28 cellular contexts compared by ENCODE assay signal in genomic region chr13:26424181-26424580, GRCh38.
DNase-seq lines count a peak whose midpoint lies in the region; ATAC-seq, FAIRE-seq and TF ChIP-seq lines count a peak whose summit lies in the region.
"Had no signal": no experiment of that assay in that cellular context is flagged by ENCODE, and none has a peak within 500 bp of the region (broad histone marks: within the 10 kb centered on the region; RNA-seq: fewer than 3 reads in every experiment).

No MANE protein-coding gene starts in this region.

- no peaks in the 10 kb centered on the region for H3K9me3 Mint-ChIP-seq in H9
- H3K9me3 Mint-ChIP-seq: activated naive CD8-positive, alpha-beta T cell treated with anti-CD3 and anti-CD28 coated beads, Interleukin-2, amount 10 ng/mL, durations not matched to agents 7 days and 5 days; CD8-positive, alpha-beta T cell; dendritic cell treated with granulocyte-macrophage colony-stimulating factor and Interleukin-4, amounts not matched to agents 40 ng/mL and 50 ng/mL, for 4 days; stimulated activated naive CD8-positive, alpha-beta T cell treated with anti-CD3 and anti-CD28 coated beads, Interleukin-15, amount 100 ng/mL, for 72 hours had no signal

- no peak for TF ChIP-seq RAD21 in H1 (IDR thresholded peaks at IDR 0.05 in 1 of 2, conservative IDR thresholded peaks at IDR 0.05 in 1 of 2; ENCODE audit: low read depth in 2 of 2, low read length in 2 of 2)

- H3K4ac ChIP-seq in H1 (replicated peaks; ENCODE audit: insufficient read length, low read depth, low read length): no peak overlapping the region
- H3K4ac ChIP-seq in H9 (ENCODE audit: low read depth, low read length): no peak overlapping the region

- H3K27ac Mint-ChIP-seq in H9: no peak overlapping the region
- H3K27ac Mint-ChIP-seq: activated naive CD8-positive, alpha-beta T cell treated with anti-CD3 and anti-CD28 coated beads, Interleukin-2, amount 10 ng/mL, durations not matched to agents 7 days and 5 days; CD8-positive, alpha-beta T cell; dendritic cell treated with granulocyte-macrophage colony-stimulating factor and Interleukin-4, amounts not matched to agents 40 ng/mL and 50 ng/mL, for 4 days; immature natural killer cell; stimulated activated naive CD8-positive, alpha-beta T cell treated with anti-CD3 and anti-CD28 coated beads, Interleukin-15, amount 100 ng/mL, for 72 hours had no signal

- H3K56ac ChIP-seq in H1 (replicated peaks; ENCODE audit: insufficient read length, low read depth, low read length): no peak overlapping the region
- no peak overlapping the region for H3K56ac ChIP-seq in H9 (ENCODE audit: insufficient read length, low read depth, low read length)

- CTCF ChIA-PET in H1 (lab: Charles Lee; ENCODE audit: partially characterized antibody): interaction anchor here (0.6 to 2.1 kb wide), 6 partner anchors 47 to 879 kb away, joined by 3 to 5 read pairs (median 4); no protein-coding TSS in a partner anchor

- H3K9ac ChIP-seq in H1 (replicated peaks in 1 of 4; ENCODE audit: extremely low read depth in 1 of 4, low read depth in 3 of 4, low read length in 3 of 4) (no peak overlapping the region), rectal smooth muscle tissue (ENCODE audit: low read length) (no peak overlapping the region), H9 (ENCODE audit: extremely low read depth, insufficient read length, low read length) (no peak overlapping the region)

- H2AFZ ChIP-seq in H1 (ENCODE audit: low read length): 0 out of 2 replicates have a peak overlapping the region, but pooled peaks have one; percentile 52
- no peak overlapping the region for H2AFZ ChIP-seq in hepatocyte
- no peak overlapping the region for H2AFZ ChIP-seq in H9 (ENCODE audit: low read length)

- no peaks in the 10 kb centered on the region for H3K79me1 ChIP-seq in H1 (ENCODE audit: low read depth, low read length)
- H3K79me1 ChIP-seq in H9 (ENCODE audit: insufficient read depth, low read depth, low read length, poor library complexity, severe bottlenecking): no peaks in the 10 kb centered on the region

- WGBS in H1 (ENCODE audit: extremely low coverage in 1 of 2, insufficient coverage in 1 of 2, insufficient read length in 1 of 2, insufficient replicate concordance in 2 of 2, low coverage in 1 of 2, low lambda C conversion rate in 2 of 2, missing lambda C conversion rate in 1 of 2), 2 experiments: 93% methylated on average over 14 of the region's 14 CpGs; no CpG with 5 or more reads in 1 of the 2 experiments
- 87% methylated on average over 13 of the region's 14 CpGs for WGBS in hepatocyte (ENCODE audit: low lambda C conversion rate, missing lambda C conversion rate)
- no CpG with 5 or more reads among the region's 14 CpGs for WGBS in H9 (ENCODE audit: extremely low coverage, insufficient read length, low lambda C conversion rate)

- H3K9me3 ChIP-seq in H1 (ENCODE audit: insufficient read depth in 2 of 2, low read depth in 1 of 2, low read length in 1 of 2): no peaks in the 10 kb centered on the region
- no peaks in the 10 kb centered on the region for H3K9me3 ChIP-seq in hepatocyte (ENCODE audit: low read depth)
- H3K9me3 ChIP-seq in upper lobe of right lung: no peaks in the 10 kb centered on the region
- no peaks in the 10 kb centered on the region for H3K9me3 ChIP-seq in H9 (ENCODE audit: control insufficient read depth, low read depth, low read length)
- H3K9me3 ChIP-seq: mucosa of descending colon, neutrophil had no signal

- H3K27ac ChIP-seq in H1 (ENCODE audit: low read depth, low read length) (no peak overlapping the region), hepatocyte (peak overlapping the region; percentile 50), rectal smooth muscle tissue (ENCODE audit: low read depth, low read length) (peak overlapping the region; percentile 98), upper lobe of right lung (peak overlapping the region; percentile 7), H9 (ENCODE audit: insufficient read length, low read depth, low read length) (no peak overlapping the region)
- H3K27ac ChIP-seq: neutrophil, SK-N-MC, VCaP had no signal

- no peak for TF ChIP-seq EP300 in H1 (IDR thresholded peaks at IDR 0.05; ENCODE audit: borderline replicate concordance in 1 of 2, low read depth in 2 of 2, low read length in 2 of 2)

- peaks cover 0 to 6% of the 10 kb centered on the region in 2 experiments; a peak in 2 of 4 replicates for H3K4me1 Mint-ChIP-seq in H9
- H3K4me1 Mint-ChIP-seq: activated naive CD8-positive, alpha-beta T cell treated with anti-CD3 and anti-CD28 coated beads, Interleukin-2, amount 10 ng/mL, durations not matched to agents 7 days and 5 days; immature natural killer cell; stimulated activated naive CD8-positive, alpha-beta T cell treated with anti-CD3 and anti-CD28 coated beads, Interleukin-15, amount 100 ng/mL, for 72 hours had no signal

- H3K18ac ChIP-seq in H1 (ENCODE audit: extremely low read depth, low read length) (no peak overlapping the region), H9 (ENCODE audit: insufficient read length, low read depth, low read length) (no peak overlapping the region)

- H3K4me3 Mint-ChIP-seq in H9: no peak overlapping the region
- H3K4me3 Mint-ChIP-seq: activated naive CD8-positive, alpha-beta T cell treated with anti-CD3 and anti-CD28 coated beads, Interleukin-2, amount 10 ng/mL, durations not matched to agents 7 days and 5 days; CD8-positive, alpha-beta T cell; dendritic cell treated with granulocyte-macrophage colony-stimulating factor and Interleukin-4, amounts not matched to agents 40 ng/mL and 50 ng/mL, for 4 days; immature natural killer cell; stimulated activated naive CD8-positive, alpha-beta T cell treated with anti-CD3 and anti-CD28 coated beads, Interleukin-15, amount 100 ng/mL, for 72 hours had no signal

- H3T11ph ChIP-seq in H9 (ENCODE audit: low read length): no peak overlapping the region

- no peak for FAIRE-seq in H1 (lab: Jason Lieb, UNC)
- FAIRE-seq: bronchial epithelial cell, GM18507 had no signal

- TF ChIP-seq CTCF in H1 (IDR thresholded peaks at IDR 0.05; ENCODE audit: control extremely low read depth in 1 of 3, insufficient read depth in 1 of 3, low read depth in 1 of 3, low read length in 3 of 3): no peak
- no peak for TF ChIP-seq CTCF in hepatocyte (IDR thresholded peaks at IDR 0.05; ENCODE audit: poor library complexity)
- TF ChIP-seq CTCF in upper lobe of right lung (IDR thresholded peaks at IDR 0.05): no peak
- no peak for TF ChIP-seq CTCF in H9 (conservative IDR thresholded peaks at IDR 0.05)

- no peak overlapping the region for H2BK12ac ChIP-seq in H1 (ENCODE audit: low read depth, low read length)
- H2BK12ac ChIP-seq in H9 (ENCODE audit: insufficient read length, low read depth, low read length): no peak overlapping the region

- H2BK15ac ChIP-seq in H1 (ENCODE audit: low read length) (no peak overlapping the region), H9 (ENCODE audit: low read depth, low read length) (no peak overlapping the region)

- TF ChIP-seq POLR2A in H1 (IDR thresholded peaks at IDR 0.05; ENCODE audit: control extremely low read depth in 1 of 2, low read depth in 2 of 2, low read length in 2 of 2): no peak

- no peaks in the 10 kb centered on the region for H3K27me3 Mint-ChIP-seq in H9 (ENCODE audit: low read depth)
- H3K27me3 Mint-ChIP-seq: dendritic cell treated with granulocyte-macrophage colony-stimulating factor and Interleukin-4, amounts not matched to agents 40 ng/mL and 50 ng/mL, for 4 days had no signal

- H3K36me3 Mint-ChIP-seq in H9 (ENCODE audit: insufficient read depth in 1 of 3, low read depth in 3 of 3): no peaks in the 10 kb centered on the region
- H3K36me3 Mint-ChIP-seq: activated naive CD8-positive, alpha-beta T cell treated with anti-CD3 and anti-CD28 coated beads, Interleukin-2, amount 10 ng/mL, durations not matched to agents 7 days and 5 days; CD8-positive, alpha-beta T cell; immature natural killer cell had no signal

- peak; percentile 6 for ATAC-seq in upper lobe of right lung
- ATAC-seq: CD8-positive, alpha-beta T cell; stimulated activated naive CD8-positive, alpha-beta T cell treated with anti-CD3 and anti-CD28 coated beads, Interleukin-15, amount 100 ng/mL, for 72 hours had no signal

- H4K20me1 ChIP-seq in H1 (replicated peaks in 1 of 2; ENCODE audit: control insufficient read depth in 1 of 2, insufficient read depth in 2 of 2, low read length in 2 of 2) (no peaks in the 10 kb centered on the region), hepatocyte (ENCODE audit: insufficient read depth, poor library complexity, severe bottlenecking) (no peaks in the 10 kb centered on the region), H9 (ENCODE audit: control insufficient read depth, insufficient read depth, insufficient read length) (no peaks in the 10 kb centered on the region)

- no peak overlapping the region; the same call in 1 of the 2 replicates for H4K8ac ChIP-seq in H1 (ENCODE audit: extremely low read depth, insufficient read depth, low read length)
- no peak overlapping the region for H4K8ac ChIP-seq in H9 (replicated peaks; ENCODE audit: insufficient read length, low read depth, low read length)

- H3K4me3 ChIP-seq in H1 (ENCODE audit: extremely low read depth in 1 of 4, insufficient read depth in 2 of 4, low read depth in 3 of 4, low read length in 4 of 4): no peak overlapping the region
- no peak overlapping the region for H3K4me3 ChIP-seq in hepatocyte
- H3K4me3 ChIP-seq in rectal smooth muscle tissue (ENCODE audit: low read length): peak overlapping the region; percentile 19
- H3K4me3 ChIP-seq in upper lobe of right lung: no peak overlapping the region
- H3K4me3 ChIP-seq: mucosa of descending colon, SK-N-MC had no signal

- H2BK120ac ChIP-seq in H1 (replicated peaks; ENCODE audit: low read depth, low read length): no peak overlapping the region
- no peak overlapping the region for H2BK120ac ChIP-seq in H9 (ENCODE audit: low read depth, low read length, poor library complexity, severe bottlenecking)

- H3K4me1 ChIP-seq in H1 (replicated peaks in 1 of 4; ENCODE audit: control insufficient read depth in 3 of 4, insufficient read depth in 4 of 4, low read length in 3 of 4) (no peaks in the 10 kb centered on the region), hepatocyte (ENCODE audit: insufficient read depth) (peaks cover 7% of the 10 kb centered on the region), rectal smooth muscle tissue (ENCODE audit: control insufficient read depth, insufficient read depth, low read length) (peaks cover 48% of the 10 kb centered on the region), upper lobe of right lung (peaks cover 6% of the 10 kb centered on the region), H9 (ENCODE audit: insufficient read depth, low read length) (no peaks in the 10 kb centered on the region)

- no peak overlapping the region for H2AK5ac ChIP-seq in H1 (ENCODE audit: low read depth, low read length)
- no peak overlapping the region for H2AK5ac ChIP-seq in H9 (ENCODE audit: insufficient read length, low read length)

- H3K79me2 ChIP-seq in H1 (ENCODE audit: control insufficient read depth in 1 of 2, insufficient read depth in 2 of 2, low read length in 2 of 2) (no peaks in the 10 kb centered on the region), hepatocyte (no peaks in the 10 kb centered on the region), H9 (ENCODE audit: insufficient read depth, low read length) (no peaks in the 10 kb centered on the region)

- H4K5ac ChIP-seq in H1 (ENCODE audit: insufficient read length, low read depth, low read length) (no peak overlapping the region), H9 (ENCODE audit: insufficient read length, low read depth, low read length) (no peak overlapping the region)

- intact Hi-C loops in upper lobe of right lung (cut with DNase I): no loop called here

- no peak overlapping the region for H3K14ac ChIP-seq in H1 (ENCODE audit: insufficient read length)
- H3K14ac ChIP-seq in H9 (ENCODE audit: insufficient read depth, low read length): no peak overlapping the region

- no peak for DNase-seq in H1 (ENCODE audit: low read depth in 1 of 2, low spot score in 2 of 2)
- no peak for DNase-seq in hepatocyte (ENCODE audit: low spot score)
- DNase-seq in upper lobe of right lung: no peak
- no peak for DNase-seq in stimulated activated CD4-positive, alpha-beta T cell treated with anti-CD3 and anti-CD28 coated beads, Interleukin-15, amount 100 ng/mL, for 24 hours
- no peak for DNase-seq in effector CD8-positive, alpha-beta T cell (lab: John Stamatoyannopoulos, UW)
- DNase-seq in H9: no peak
- no peak for DNase-seq in NOMO-1 treated with dmso at 0.1 percent for 144 hours (lab: John Stamatoyannopoulos, UW; ENCODE audit: unreplicated experiment)
- DNase-seq: activated CD4-positive, alpha-beta T cell treated with anti-CD3 and anti-CD28 coated beads, Interleukin-2, amount 50 U/mL, for 1 hour; activated naive CD8-positive, alpha-beta T cell treated with anti-CD3 and anti-CD28 coated beads, Interleukin-2, amount 10 ng/mL, durations not matched to agents 7 days and 5 days; CD8-positive, alpha-beta T cell; GDM1; HCEC 1CT; immature natural killer cell; KG1; mucosa of descending colon; NCI-H1694 treated with DMSO at 0.1 percent for 48 hours; NCI-H2171 treated with DMSO at 0.1 percent for 48 hours; NCI-H526; stimulated activated CD4-positive, alpha-beta T cell treated with anti-CD3 and anti-CD28 coated beads, Interleukin-12 subunit alpha, Interleukin-12 subunit beta, amount 100 ng/mL, for 4 hours; stimulated activated naive CD8-positive, alpha-beta T cell treated with anti-CD3 and anti-CD28 coated beads, Interleukin-15, amount 100 ng/mL, for 72 hours; T-helper 2 cell had no signal

- no peak overlapping the region for H3K4me2 ChIP-seq in H1 (ENCODE audit: insufficient read depth in 1 of 2, low read depth in 2 of 2, low read length in 2 of 2)
- H3K4me2 ChIP-seq in hepatocyte: no peak overlapping the region
- no peak overlapping the region for H3K4me2 ChIP-seq in H9 (ENCODE audit: insufficient read depth, insufficient read length, low read length)

- H2BK5ac ChIP-seq in H1 (ENCODE audit: low read depth, low read length): no peak overlapping the region
- H2BK5ac ChIP-seq in H9 (ENCODE audit: insufficient read length, low read length): no peak overlapping the region

- POLR2A ChIA-PET in H1 (lab: Charles Lee; ENCODE audit: partially characterized antibody): interaction anchor here (0.8 to 1.2 kb wide), 2 partner anchors 20 to 52 kb away, joined by 3 to 4 read pairs; no protein-coding TSS in a partner anchor

- no peak overlapping the region for H4K91ac ChIP-seq in H1 (replicated peaks; ENCODE audit: insufficient read length, low read length)
- no peak overlapping the region for H4K91ac ChIP-seq in H9 (ENCODE audit: insufficient read length, low read depth, low read length)

- H3K23me2 ChIP-seq in H1 (ENCODE audit: low read depth, low read length) (no peaks in the 10 kb centered on the region), H9 (ENCODE audit: insufficient read length, low read depth, low read length, poor library complexity, severe bottlenecking) (no peaks in the 10 kb centered on the region)

- H3K27me3 ChIP-seq in H1 (replicated peaks in 1 of 4; ENCODE audit: control insufficient read depth in 3 of 4, extremely low read depth in 1 of 4, insufficient read depth in 3 of 4, low read length in 3 of 4): no peaks in the 10 kb centered on the region
- no peaks in the 10 kb centered on the region for H3K27me3 ChIP-seq in hepatocyte
- no peaks in the 10 kb centered on the region for H3K27me3 ChIP-seq in rectal smooth muscle tissue (ENCODE audit: control insufficient read depth, insufficient read depth, low read length)
- H3K27me3 ChIP-seq in upper lobe of right lung: no peaks in the 10 kb centered on the region
- no peaks in the 10 kb centered on the region for H3K27me3 ChIP-seq in H9 (ENCODE audit: insufficient read depth, low read length)
- H3K27me3 ChIP-seq: neutrophil had no signal

- no peak overlapping the region for H3K23ac ChIP-seq in H1 (ENCODE audit: insufficient read length)
- no peak overlapping the region for H3K23ac ChIP-seq in H9 (ENCODE audit: insufficient read length, low read depth, low read length)

- H3K36me3 ChIP-seq in H1 (ENCODE audit: control insufficient read depth in 2 of 4, insufficient read depth in 4 of 4, low read length in 3 of 4): no peaks in the 10 kb centered on the region
- no peaks in the 10 kb centered on the region for H3K36me3 ChIP-seq in hepatocyte (replicated peaks; ENCODE audit: insufficient read depth, low read depth)
- H3K36me3 ChIP-seq in rectal smooth muscle tissue (ENCODE audit: control insufficient read depth, insufficient read depth, low read length): no peaks in the 10 kb centered on the region
- no peaks in the 10 kb centered on the region for H3K36me3 ChIP-seq in upper lobe of right lung
- H3K36me3 ChIP-seq: neutrophil had no signal

- H2BK20ac ChIP-seq in H1 (ENCODE audit: low read length): no peak overlapping the region
- H2BK20ac ChIP-seq in H9 (ENCODE audit: low read depth, low read length, poor library complexity, severe bottlenecking): no peak overlapping the region

- no peaks in the 10 kb centered on the region for H3K9me2 ChIP-seq in hepatocyte (replicated peaks; ENCODE audit: insufficient read depth)

Comparison
In these comparisons a context has a peak if more than half of its experiments do, and no peak if none do; other contexts are left out.
1. H3K27ac ChIP-seq: peak in hepatocyte (single experiment), rectal smooth muscle tissue (single experiment) and upper lobe of right lung (single experiment); none in H1 (single experiment) and H9 (single experiment).